Comparison of ENCODE assay signal across 15 cellular contexts in the genomic region with DNA sequence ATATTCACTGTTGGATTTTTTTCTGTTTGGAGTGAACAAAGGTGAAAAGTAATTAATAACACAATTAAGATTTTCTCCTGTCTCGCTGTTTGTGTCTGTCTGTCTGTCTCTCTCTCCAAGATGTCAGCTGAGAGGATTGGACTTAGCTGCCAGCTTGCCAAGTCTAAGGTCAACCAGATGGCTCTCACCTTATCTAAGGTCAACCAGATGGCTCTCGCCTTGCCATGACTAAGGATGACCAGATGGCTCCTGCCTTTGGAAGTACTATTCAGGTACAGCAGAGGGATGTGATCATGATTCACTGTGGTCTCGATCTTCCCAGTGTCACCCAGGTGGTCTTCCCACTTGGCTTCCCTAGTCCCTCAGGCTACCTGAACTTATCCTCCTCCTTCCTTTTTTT.
DNase-seq lines count a peak whose midpoint lies in the region; ATAC-seq, FAIRE-seq and TF ChIP-seq lines count a peak whose summit lies in the region.
"Had no signal": no experiment of that assay in that cellular context is flagged by ENCODE, and none has a peak within 500 bp of the region (broad histone marks: within the 10 kb centered on the region; RNA-seq: fewer than 3 reads in every experiment).

No MANE protein-coding gene starts in this region.

- dilution Hi-C loops in mammary epithelial cell (cut with HindIII; ENCODE audit: low sequenced_read_pairs) = no loop called here

- intact Hi-C loops in MCF 10A (cut with micrococcal nuclease) = no loop called here
- intact Hi-C loops in mammary epithelial cell (cut with micrococcal nuclease) = no loop called here
- intact Hi-C loops in K562 (cut with micrococcal nuclease) = no loop called here
- intact Hi-C loops in kidney (cut with DNase I) = no loop called here

- H3K9me1 ChIP-seq in K562 (ENCODE audit: control insufficient read depth, insufficient read depth, low read length) = no peaks in the 10 kb centered on the region

- H4K20me1 ChIP-seq in mammary epithelial cell (ENCODE audit: insufficient read depth, low read length) = no peaks in the 10 kb centered on the region
- no peaks in the 10 kb centered on the region for H4K20me1 ChIP-seq in K562 (replicated peaks; ENCODE audit: control insufficient read depth, insufficient read depth, low read length)

- H3K9me3 Mint-ChIP-seq in MCF 10A (ENCODE audit: unreplicated experiment) = peaks cover 62% of the 10 kb centered on the region

- peak; percentile 37 for FAIRE-seq in K562 (lab: Jason Lieb, UNC)
- FAIRE-seq in kidney (lab: Jason Lieb, UNC) = no peak
- FAIRE-seq: D721Med, G401.6 had no signal

- H3K4me1 Mint-ChIP-seq in MCF 10A (ENCODE audit: insufficient read depth, unreplicated experiment) = peaks cover 11% of the 10 kb centered on the region
- H3K4me1 Mint-ChIP-seq: GM23338 had no signal

- 100% methylated on average over 2 of the region's 3 CpGs for WGBS in mammary epithelial cell (ENCODE audit: low coverage, missing lambda C conversion rate)
- 72% methylated on average over 3 of the region's 3 CpGs for WGBS in K562 (ENCODE audit: insufficient coverage, low coverage, missing lambda C conversion rate)

- TF ChIP-seq POLR2A in K562 (conservative IDR thresholded peaks at IDR 0.05) = no peak

- no peak overlapping the region for H3K4me3 ChIP-seq in mammary epithelial cell (replicated peaks in 1 of 3; ENCODE audit: insufficient read depth in 1 of 3, low read depth in 2 of 3, low read length in 3 of 3)
- H3K4me3 ChIP-seq in K562 = no peak overlapping the region
- H3K4me3 ChIP-seq in kidney (ENCODE audit: low read length in 2 of 2) = no peak overlapping the region
- H3K4me3 ChIP-seq: GM23338 had no signal

- TF ChIP-seq EP300 in K562 (IDR thresholded peaks at IDR 0.05; ENCODE audit: low read length) = no peak

- CTCF ChIA-PET in MCF 10A (lab: Yijun Ruan, JAX) = interaction anchor here (1.6 kb wide), 1 partner anchor 15 kb away, joined by 5 read pairs; no protein-coding TSS in a partner anchor
- CTCF ChIA-PET in mammary epithelial cell (lab: Charles Lee; ENCODE audit: low non-redundant PET) = no interaction called here
- CTCF ChIA-PET in K562 (lab: Yijun Ruan, JAX; ENCODE audit: low intra/inter-chr PET ratio) = no interaction called here

- POLR2A ChIA-PET in MCF 10A (lab: Yijun Ruan, JAX) = no interaction called here
- POLR2A ChIA-PET in K562 (lab: Yijun Ruan, JAX) = interaction anchor here (0.7 kb wide), 1 partner anchor 18 kb away, joined by 3 read pairs; no protein-coding TSS in a partner anchor

- no peak for ATAC-seq in K562

- no peak overlapping the region for H3K4me2 ChIP-seq in mammary epithelial cell (ENCODE audit: insufficient read depth, low read depth, low read length)
- no peak overlapping the region for H3K4me2 ChIP-seq in K562 (ENCODE audit: insufficient read depth, low read length)
- H3K4me2 ChIP-seq: GM23338 had no signal

- H3K9me3 ChIP-seq in mammary epithelial cell (replicated peaks; ENCODE audit: insufficient read depth, low read length) (peaks cover 11% of the 10 kb centered on the region), K562 (replicated peaks; ENCODE audit: control insufficient read depth, insufficient read depth, low read depth, low read length) (peaks cover 3% of the 10 kb centered on the region; the same call in 1 of the 2 replicates), kidney (ENCODE audit: control insufficient read depth in 1 of 2, low read length in 2 of 2) (peaks cover 6 to 12% of the 10 kb centered on the region in 2 donors)

- no peak for DNase-seq in MCF 10A (ENCODE audit: unreplicated experiment)
- no peak for DNase-seq in mammary epithelial cell
- DNase-seq in SK-N-DZ (ENCODE audit: low spot score) = peak; percentile 22
- DNase-seq in K562 (ENCODE audit: extremely low read depth in 1 of 4, low spot score in 3 of 4) = peak; percentile 9 to 31 (median 26)
- DNase-seq in kidney = no peak
- no peak for DNase-seq in amygdala (lab: John Stamatoyannopoulos, UW)
- no peak for DNase-seq in hepatic stellate cell (ENCODE audit: low spot score)
- DNase-seq: NCI-H1105 treated with DMSO at 0.1 percent for 48 hours, NCI-H2081 treated with DMSO at 0.1 percent for 48 hours, NCI-H510A, NCI-H748 treated with DMSO at 0.1 percent for 48 hours had no signal

- H3K27me3 Mint-ChIP-seq in MCF 10A (ENCODE audit: insufficient read depth, unreplicated experiment) = no peaks in the 10 kb centered on the region

- H3K27ac ChIP-seq in mammary epithelial cell (ENCODE audit: insufficient read depth, low read depth, low read length) (no peak overlapping the region), K562 (ENCODE audit: extremely low read depth, low read depth, low read length) (no peak overlapping the region), kidney (ENCODE audit: low read depth in 2 of 2, low read length in 2 of 2) (no peak overlapping the region)
- H3K27ac ChIP-seq: C4-2B had no signal

- peak overlapping the region; percentile 54 for H3K27ac Mint-ChIP-seq in MCF 10A (ENCODE audit: low read depth, unreplicated experiment)
- H3K27ac Mint-ChIP-seq: GM23338 had no signal

- TF ChIP-seq CTCF in MCF 10A (IDR thresholded peaks at IDR 0.05; ENCODE audit: unreplicated experiment) = no peak
- no peak for TF ChIP-seq CTCF in mammary epithelial cell (conservative IDR thresholded peaks at IDR 0.05 in 1 of 2, IDR thresholded peaks at IDR 0.05 in 1 of 2; ENCODE audit: extremely low read depth in 1 of 2, insufficient read depth in 1 of 2, low read depth in 1 of 2, low read length in 2 of 2)
- TF ChIP-seq CTCF in K562 (IDR thresholded peaks at IDR 0.05 in 2 of 3, conservative IDR thresholded peaks at IDR 0.05 in 1 of 3; ENCODE audit: insufficient read depth in 2 of 3, low read depth in 1 of 3, low read length in 3 of 3) = no peak
- TF ChIP-seq CTCF in kidney (IDR thresholded peaks at IDR 0.05; ENCODE audit: borderline replicate concordance, extremely low read depth, insufficient read depth) = no peak

- H3K36me3 Mint-ChIP-seq in MCF 10A (ENCODE audit: insufficient read depth, unreplicated experiment) = peaks cover 57% of the 10 kb centered on the region

- no peak for TF ChIP-seq RAD21 in K562 (CRISPR knock-in tag; conservative IDR thresholded peaks at IDR 0.05 in 1 of 2, IDR thresholded peaks at IDR 0.05 in 1 of 2)

- H3K36me3 ChIP-seq in mammary epithelial cell (ENCODE audit: insufficient read depth, low read length) (peaks cover 11% of the 10 kb centered on the region), K562 (ENCODE audit: control insufficient read depth, insufficient read depth, low read length) (peaks cover 19% of the 10 kb centered on the region; the same call in 1 of the 3 replicates), kidney (ENCODE audit: control insufficient read depth in 1 of 2, insufficient read depth in 2 of 2, low read length in 2 of 2) (peaks cover 0 to 6% of the 10 kb centered on the region in 2 donors)

- H3K4me3 Mint-ChIP-seq in MCF 10A (ENCODE audit: unreplicated experiment) = no peak overlapping the region
- H3K4me3 Mint-ChIP-seq: GM23338 had no signal

- H3K79me2 ChIP-seq in mammary epithelial cell (ENCODE audit: insufficient read depth, low read length) (peaks cover 30% of the 10 kb centered on the region), K562 (ENCODE audit: control insufficient read depth, insufficient read depth, low read length) (no peaks in the 10 kb centered on the region)

- no peaks in the 10 kb centered on the region for H3K4me1 ChIP-seq in mammary epithelial cell (ENCODE audit: insufficient read depth, low read length)
- no peaks in the 10 kb centered on the region for H3K4me1 ChIP-seq in K562 (replicated peaks in 1 of 2; ENCODE audit: control insufficient read depth in 2 of 2, insufficient read depth in 2 of 2, low read length in 2 of 2)
- H3K4me1 ChIP-seq in kidney (ENCODE audit: control insufficient read depth in 1 of 2, insufficient read depth in 1 of 2, low read depth in 1 of 2, low read length in 2 of 2) = no peaks in the 10 kb centered on the region

- H2AFZ ChIP-seq in mammary epithelial cell (ENCODE audit: low read depth, low read length) = no peak overlapping the region
- H2AFZ ChIP-seq in K562 (ENCODE audit: low read depth, low read length) = no peak overlapping the region
- H2AFZ ChIP-seq: GM23338 had no signal

- BruUV-seq in MCF 10A (replicated peaks; lab: Mats Ljungman, UMichigan) (no TSS peak), mammary epithelial cell (replicated peaks; lab: Mats Ljungman, UMichigan) (no TSS peak), K562 (replicated peaks; lab: Mats Ljungman, UMichigan) (no TSS peak)

- in situ Hi-C loops in mammary epithelial cell (cut with MboI; ENCODE audit: low sequenced_read_pairs in 2 of 2) = no loop called here
- in situ Hi-C loops in K562 (cut with MboI) = no loop called here

- H3K27me3 ChIP-seq in mammary epithelial cell (ENCODE audit: insufficient read depth, low read length) (no peaks in the 10 kb centered on the region), K562 (ENCODE audit: control insufficient read depth in 2 of 2, insufficient read depth in 2 of 2, low read length in 2 of 2) (no peaks in the 10 kb centered on the region)

- H3K9ac ChIP-seq in mammary epithelial cell (ENCODE audit: insufficient read depth, low read length) (no peak overlapping the region), K562 (ENCODE audit: insufficient read depth in 1 of 2, low read depth in 2 of 2, low read length in 2 of 2) (no peak overlapping the region), kidney (ENCODE audit: low read length in 2 of 2) (no peak overlapping the region)

TF ChIP-seq in K562, 482 proteins besides CTCF, POLR2A, EP300 and RAD21 (continues in another document):
- TF ChIP-seq, protein P1, sequence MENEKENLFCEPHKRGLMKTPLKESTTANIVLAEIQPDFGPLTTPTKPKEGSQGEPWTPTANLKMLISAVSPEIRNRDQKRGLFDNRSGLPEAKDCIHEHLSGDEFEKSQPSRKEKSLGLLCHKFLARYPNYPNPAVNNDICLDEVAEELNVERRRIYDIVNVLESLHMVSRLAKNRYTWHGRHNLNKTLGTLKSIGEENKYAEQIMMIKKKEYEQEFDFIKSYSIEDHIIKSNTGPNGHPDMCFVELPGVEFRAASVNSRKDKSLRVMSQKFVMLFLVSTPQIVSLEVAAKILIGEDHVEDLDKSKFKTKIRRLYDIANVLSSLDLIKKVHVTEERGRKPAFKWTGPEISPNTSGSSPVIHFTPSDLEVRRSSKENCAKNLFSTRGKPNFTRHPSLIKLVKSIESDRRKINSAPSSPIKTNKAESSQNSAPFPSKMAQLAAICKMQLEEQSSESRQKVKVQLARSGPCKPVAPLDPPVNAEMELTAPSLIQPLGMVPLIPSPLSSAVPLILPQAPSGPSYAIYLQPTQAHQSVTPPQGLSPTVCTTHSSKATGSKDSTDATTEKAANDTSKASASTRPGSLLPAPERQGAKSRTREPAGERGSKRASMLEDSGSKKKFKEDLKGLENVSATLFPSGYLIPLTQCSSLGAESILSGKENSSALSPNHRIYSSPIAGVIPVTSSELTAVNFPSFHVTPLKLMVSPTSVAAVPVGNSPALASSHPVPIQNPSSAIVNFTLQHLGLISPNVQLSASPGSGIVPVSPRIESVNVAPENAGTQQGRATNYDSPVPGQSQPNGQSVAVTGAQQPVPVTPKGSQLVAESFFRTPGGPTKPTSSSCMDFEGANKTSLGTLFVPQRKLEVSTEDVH (IDR thresholded peaks at IDR 0.05; ENCODE audit: low read depth, partially characterized antibody) = no peak
- TF ChIP-seq ATF7 (IDR thresholded peaks at IDR 0.05) = no peak

Comparison
In these comparisons a context has a peak if more than half of its experiments do, and no peak if none do; other contexts are left out.
1. DNase-seq: peak in SK-N-DZ (single experiment) and K562 (4 of 4); none in MCF 10A (single experiment), mammary epithelial cell (single experiment), kidney (single experiment), amygdala (0 of 56) and hepatic stellate cell (single experiment).